In genomic region chr4:162952232-162952631, GRCh38 we compare ENCODE assay signal across 17 cellular contexts.
DNase-seq lines count a peak whose midpoint lies in the region; ATAC-seq and TF ChIP-seq lines count a peak whose summit lies in the region.
"Had no signal": no experiment of that assay in that cellular context is flagged by ENCODE, and none has a peak within 500 bp of the region (broad histone marks: within the 10 kb centered on the region; RNA-seq: fewer than 3 reads in every experiment).

No MANE protein-coding gene starts in this region.

- no peak overlapping the region for H3K4me3 ChIP-seq in KMS-11 (IDR thresholded peaks at IDR 0.05; ENCODE audit: insufficient read depth, low read depth, low read length)
- no peak overlapping the region for H3K4me3 ChIP-seq in kidney epithelial cell (ENCODE audit: low read depth, low read length)
- H3K4me3 ChIP-seq: cardiac muscle cell, upper lobe of left lung had no signal

- ATAC-seq in esophagus mucosa: no peak
- ATAC-seq: activated CD8-positive, alpha-beta T cell treated with anti-CD3 and anti-CD28 coated beads, Interleukin-2, amount 10 ng/mL, durations not matched to agents 7 days and 5 days had no signal

- no peaks in the 10 kb centered on the region for H3K79me2 ChIP-seq in KMS-11 (ENCODE audit: insufficient read depth, low read depth)

- H3K27me3 ChIP-seq in KMS-11 (ENCODE audit: insufficient read depth, low read depth) (no peaks in the 10 kb centered on the region), kidney epithelial cell (ENCODE audit: control insufficient read depth, insufficient read depth, low read length) (no peaks in the 10 kb centered on the region)
- H3K27me3 ChIP-seq: cardiac muscle cell, upper lobe of left lung had no signal

- H3K4me1 ChIP-seq in KMS-11 (ENCODE audit: low read depth, poor library complexity, severe bottlenecking): peaks cover 17% of the 10 kb centered on the region
- H3K4me1 ChIP-seq: upper lobe of left lung had no signal

- peak overlapping the region; percentile 26; the same call in 1 of the 2 replicates for H3K27ac ChIP-seq in KMS-11
- H3K27ac ChIP-seq: cardiac muscle cell, upper lobe of left lung had no signal

- H2AFZ ChIP-seq in KMS-11 (ENCODE audit: low read depth): peak overlapping the region; percentile 16; the same call in 1 of the 2 replicates

- H3K9ac ChIP-seq in KMS-11: no peak overlapping the region

- H3K4me2 ChIP-seq in KMS-11: peak overlapping the region; percentile 15; the same call in 1 of the 2 replicates

- TF ChIP-seq CTCF in KMS-11 (conservative IDR thresholded peaks at IDR 0.05; ENCODE audit: low read depth, low read length) (no peak), kidney epithelial cell (IDR thresholded peaks at IDR 0.05; ENCODE audit: insufficient read depth, low read length, poor library complexity, severe bottlenecking) (no peak)

- H3K36me3 ChIP-seq in KMS-11 (ENCODE audit: insufficient read depth): no peaks in the 10 kb centered on the region
- no peaks in the 10 kb centered on the region for H3K36me3 ChIP-seq in kidney epithelial cell (ENCODE audit: control insufficient read depth, insufficient read depth, low read length)
- H3K36me3 ChIP-seq: cardiac muscle cell, upper lobe of left lung had no signal

- H4K20me1 ChIP-seq in KMS-11 (ENCODE audit: insufficient read depth): no peaks in the 10 kb centered on the region

- peak; percentile 45 for DNase-seq in ELR (ENCODE audit: low read depth)
- peak; percentile 22 for DNase-seq in astrocyte of the hippocampus (ENCODE audit: low read depth, low spot score)
- DNase-seq in kidney epithelial cell (ENCODE audit: low read depth): peak; percentile 71
- no peak for DNase-seq in activated naive CD4-positive, alpha-beta T cell treated with Interleukin-2 at 50 U/mL for 16 hours
- no peak for DNase-seq in NCI-H82 treated with DMSO at 0.1 percent for 48 hours (lab: John Stamatoyannopoulos, UW; ENCODE audit: unreplicated experiment)
- DNase-seq: activated CD8-positive, alpha-beta T cell treated with anti-CD3 and anti-CD28 coated beads, Interleukin-2, amount 10 ng/mL, durations not matched to agents 7 days and 5 days; activated effector memory CD4-positive, alpha-beta T cell treated with anti-CD3 and anti-CD28 coated beads, Interleukin-2, amount 50 U/mL, for 16 hours; DMS79 treated with DMSO at 0.1 percent for 48 hours; glutamatergic neuron; naive B cell; NCI-H1436; NCI-H524; retina; upper lobe of left lung had no signal

Comparison
In these comparisons a context has a peak if more than half of its experiments do, and no peak if none do; other contexts are left out.
1. DNase-seq: peak in ELR (single experiment), astrocyte of the hippocampus (single experiment) and kidney epithelial cell (single experiment); none in activated naive CD4-positive, alpha-beta T cell treated with Interleukin-2 at 50 U/mL for 16 hours (single experiment) and NCI-H82 treated with DMSO at 0.1 percent for 48 hours (single experiment).